Comparison of ENCODE assay signal across 8 cellular contexts in the genomic region with DNA sequence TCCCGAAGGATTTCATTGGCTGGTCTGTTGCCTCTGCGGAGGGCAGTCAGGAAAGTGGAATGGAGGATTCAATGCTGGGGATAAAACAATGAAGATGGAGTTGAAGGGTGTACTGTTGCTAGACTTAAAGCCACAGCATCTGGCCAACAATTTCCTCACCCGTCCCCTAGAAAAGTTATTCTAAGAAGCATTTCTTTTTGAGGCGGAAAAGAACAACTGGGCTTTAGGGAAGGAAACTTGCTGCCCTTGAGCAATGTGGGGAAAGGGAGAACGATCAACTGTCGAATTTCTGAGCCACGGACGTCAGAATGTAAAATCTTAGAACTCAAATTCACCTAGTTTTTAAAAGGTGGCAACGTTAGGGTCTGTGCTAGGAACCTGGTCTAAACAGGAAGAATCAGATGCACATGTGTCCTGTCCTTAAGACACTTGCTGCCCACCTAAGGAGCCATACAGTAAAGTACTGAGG. TPM values are rescaled to one million over a fixed set of nuclear protein-coding genes. Genes with fewer than 3 reads are reported as not detected.
DNase-seq lines count a peak whose midpoint lies in the region; ATAC-seq, FAIRE-seq and TF ChIP-seq lines count a peak whose summit lies in the region.

No MANE protein-coding gene starts in this region.

- DNase-seq in AG04449 (ENCODE audit: low read depth, low spot score) (peak; percentile 47), GM23338 (ENCODE audit: low spot score) (no peak), thyroid gland (no peak), NCI-H526 (lab: John Stamatoyannopoulos, UW) (no peak), H54 (ENCODE audit: insufficient read length, low spot score) (no peak)
- DNase-seq in stimulated activated CD4-positive, alpha-beta T cell treated with anti-CD3 and anti-CD28 coated beads, Interleukin-12 subunit alpha, Interleukin-12 subunit beta, amount 100 ng/mL, for 4 hours = no peak

- no peaks in the 10 kb centered on the region for H3K9me3 ChIP-seq in thyroid gland

- no peaks in the 10 kb centered on the region; the same call in 1 of the 2 replicates for H3K9me2 ChIP-seq in GM23338 (ENCODE audit: insufficient read depth)

- ATAC-seq in GM23338 = no peak

- peaks cover 31% of the 10 kb centered on the region for H3K79me2 ChIP-seq in GM23338 (replicated peaks; ENCODE audit: insufficient read depth)

- TF ChIP-seq CTCF in AG04449 (IDR thresholded peaks at IDR 0.05; ENCODE audit: insufficient read depth, low read length, missing control alignments) = no peak
- no peak for TF ChIP-seq CTCF in GM23338 (conservative IDR thresholded peaks at IDR 0.05; ENCODE audit: low read depth in 2 of 2)
- TF ChIP-seq CTCF in thyroid gland (IDR thresholded peaks at IDR 0.05) = no peak

- peak overlapping the region; percentile 75 for H3K4me2 ChIP-seq in GM23338

- no peaks in the 10 kb centered on the region for H4K20me1 ChIP-seq in GM23338 (replicated peaks; ENCODE audit: insufficient read depth)

- WGBS in adipose tissue, 3 donors = 0 to 1% (median 0%) methylated on average over 9 of the region's 9 CpGs
- WGBS in thyroid gland, 2 donors = 0% methylated on average over 9 of the region's 9 CpGs

- H3K27me3 ChIP-seq in GM23338 (ENCODE audit: insufficient read depth) (no peaks in the 10 kb centered on the region), layer of hippocampus (ENCODE audit: control insufficient read depth, insufficient read depth, low read length) (no peaks in the 10 kb centered on the region), thyroid gland (no peaks in the 10 kb centered on the region)

- no peak for FAIRE-seq in H54 (lab: Jason Lieb, UNC)

- H3K27ac ChIP-seq in GM23338 (ENCODE audit: low read depth) (peak overlapping the region; percentile 100), adipose tissue (ENCODE audit: low read depth, low read length) (peak overlapping the region; percentile 98), layer of hippocampus (ENCODE audit: low read depth, low read length) (peak overlapping the region; percentile 100), thyroid gland (peak overlapping the region; percentile 97 to 100 (median 99))

- TF ChIP-seq POLR2A in thyroid gland (IDR thresholded peaks at IDR 0.05) (no peak), H54 (IDR thresholded peaks at IDR 0.05; ENCODE audit: low read depth, low read length) (no peak)

- H3K9me3 Mint-ChIP-seq in GM23338 = peaks cover 19% of the 10 kb centered on the region

- H2AFZ ChIP-seq in GM23338 = no peak overlapping the region

- H3K4me1 ChIP-seq in GM23338 (ENCODE audit: insufficient read depth) (0 out of 2 replicates have a peak, but pooled peaks cover 3% of the 10 kb centered on the region), thyroid gland (peaks cover 6 to 17% of the 10 kb centered on the region in 2 donors)

- CTCF ChIA-PET in AG04449 (lab: Yijun Ruan, JAX) = no interaction called here

- H3F3A ChIP-seq in GM23338 (replicated peaks; ENCODE audit: low read depth) = peaks cover 17% of the 10 kb centered on the region

- H3K4me3 ChIP-seq in AG04449 (ENCODE audit: low read depth, low read length) (peak overlapping the region; percentile 97), GM23338 (peak overlapping the region; percentile 63), thyroid gland (replicated peaks in 1 of 3) (peak overlapping the region; percentile 65 to 93 (median 89))

- H3K36me3 Mint-ChIP-seq in GM23338 (ENCODE audit: low read depth) = peaks cover 32% of the 10 kb centered on the region

- POLR2A ChIA-PET in AG04449 (lab: Yijun Ruan, JAX) = no interaction called here

- peaks cover 4% of the 10 kb centered on the region; the same call in 2 of the 3 replicates for H3K4me1 Mint-ChIP-seq in GM23338

- H3K27ac Mint-ChIP-seq in GM23338 = peak overlapping the region; percentile 100

- H3K36me3 ChIP-seq in GM23338 (ENCODE audit: insufficient read depth) (peaks cover 5% of the 10 kb centered on the region; the same call in 1 of the 2 replicates), thyroid gland (no peaks in the 10 kb centered on the region)

- peaks cover 17% of the 10 kb centered on the region for H3K27me3 Mint-ChIP-seq in GM23338 (ENCODE audit: insufficient read depth, low read depth, poor library complexity)

- intact Hi-C loops in thyroid gland (cut with DNase I) = loop anchor here (10.0 kb wide), 1 partner anchor 143 kb away; a partner anchor contains a TSS

- peak overlapping the region; percentile 95 for H3K4me3 Mint-ChIP-seq in GM23338

TF ChIP-seq in GM23338, 12 proteins besides CTCF, POLR2A, EP300 and RAD21 (continues in another document):
- TF ChIP-seq ZNF331 (CRISPR knock-in tag; IDR thresholded peaks at IDR 0.05; ENCODE audit: low read depth) (no peak), EZH2phosphoT487 (IDR thresholded peaks at IDR 0.05; ENCODE audit: unreplicated experiment) (no peak), JUNB (IDR thresholded peaks at IDR 0.05; ENCODE audit: unreplicated experiment) (no peak), ZNF114 (CRISPR knock-in tag; IDR thresholded peaks at IDR 0.05) (no peak), POLR2AphosphoS5 (IDR thresholded peaks at IDR 0.05; ENCODE audit: low read depth) (no peak)
- TF ChIP-seq, protein P1, sequence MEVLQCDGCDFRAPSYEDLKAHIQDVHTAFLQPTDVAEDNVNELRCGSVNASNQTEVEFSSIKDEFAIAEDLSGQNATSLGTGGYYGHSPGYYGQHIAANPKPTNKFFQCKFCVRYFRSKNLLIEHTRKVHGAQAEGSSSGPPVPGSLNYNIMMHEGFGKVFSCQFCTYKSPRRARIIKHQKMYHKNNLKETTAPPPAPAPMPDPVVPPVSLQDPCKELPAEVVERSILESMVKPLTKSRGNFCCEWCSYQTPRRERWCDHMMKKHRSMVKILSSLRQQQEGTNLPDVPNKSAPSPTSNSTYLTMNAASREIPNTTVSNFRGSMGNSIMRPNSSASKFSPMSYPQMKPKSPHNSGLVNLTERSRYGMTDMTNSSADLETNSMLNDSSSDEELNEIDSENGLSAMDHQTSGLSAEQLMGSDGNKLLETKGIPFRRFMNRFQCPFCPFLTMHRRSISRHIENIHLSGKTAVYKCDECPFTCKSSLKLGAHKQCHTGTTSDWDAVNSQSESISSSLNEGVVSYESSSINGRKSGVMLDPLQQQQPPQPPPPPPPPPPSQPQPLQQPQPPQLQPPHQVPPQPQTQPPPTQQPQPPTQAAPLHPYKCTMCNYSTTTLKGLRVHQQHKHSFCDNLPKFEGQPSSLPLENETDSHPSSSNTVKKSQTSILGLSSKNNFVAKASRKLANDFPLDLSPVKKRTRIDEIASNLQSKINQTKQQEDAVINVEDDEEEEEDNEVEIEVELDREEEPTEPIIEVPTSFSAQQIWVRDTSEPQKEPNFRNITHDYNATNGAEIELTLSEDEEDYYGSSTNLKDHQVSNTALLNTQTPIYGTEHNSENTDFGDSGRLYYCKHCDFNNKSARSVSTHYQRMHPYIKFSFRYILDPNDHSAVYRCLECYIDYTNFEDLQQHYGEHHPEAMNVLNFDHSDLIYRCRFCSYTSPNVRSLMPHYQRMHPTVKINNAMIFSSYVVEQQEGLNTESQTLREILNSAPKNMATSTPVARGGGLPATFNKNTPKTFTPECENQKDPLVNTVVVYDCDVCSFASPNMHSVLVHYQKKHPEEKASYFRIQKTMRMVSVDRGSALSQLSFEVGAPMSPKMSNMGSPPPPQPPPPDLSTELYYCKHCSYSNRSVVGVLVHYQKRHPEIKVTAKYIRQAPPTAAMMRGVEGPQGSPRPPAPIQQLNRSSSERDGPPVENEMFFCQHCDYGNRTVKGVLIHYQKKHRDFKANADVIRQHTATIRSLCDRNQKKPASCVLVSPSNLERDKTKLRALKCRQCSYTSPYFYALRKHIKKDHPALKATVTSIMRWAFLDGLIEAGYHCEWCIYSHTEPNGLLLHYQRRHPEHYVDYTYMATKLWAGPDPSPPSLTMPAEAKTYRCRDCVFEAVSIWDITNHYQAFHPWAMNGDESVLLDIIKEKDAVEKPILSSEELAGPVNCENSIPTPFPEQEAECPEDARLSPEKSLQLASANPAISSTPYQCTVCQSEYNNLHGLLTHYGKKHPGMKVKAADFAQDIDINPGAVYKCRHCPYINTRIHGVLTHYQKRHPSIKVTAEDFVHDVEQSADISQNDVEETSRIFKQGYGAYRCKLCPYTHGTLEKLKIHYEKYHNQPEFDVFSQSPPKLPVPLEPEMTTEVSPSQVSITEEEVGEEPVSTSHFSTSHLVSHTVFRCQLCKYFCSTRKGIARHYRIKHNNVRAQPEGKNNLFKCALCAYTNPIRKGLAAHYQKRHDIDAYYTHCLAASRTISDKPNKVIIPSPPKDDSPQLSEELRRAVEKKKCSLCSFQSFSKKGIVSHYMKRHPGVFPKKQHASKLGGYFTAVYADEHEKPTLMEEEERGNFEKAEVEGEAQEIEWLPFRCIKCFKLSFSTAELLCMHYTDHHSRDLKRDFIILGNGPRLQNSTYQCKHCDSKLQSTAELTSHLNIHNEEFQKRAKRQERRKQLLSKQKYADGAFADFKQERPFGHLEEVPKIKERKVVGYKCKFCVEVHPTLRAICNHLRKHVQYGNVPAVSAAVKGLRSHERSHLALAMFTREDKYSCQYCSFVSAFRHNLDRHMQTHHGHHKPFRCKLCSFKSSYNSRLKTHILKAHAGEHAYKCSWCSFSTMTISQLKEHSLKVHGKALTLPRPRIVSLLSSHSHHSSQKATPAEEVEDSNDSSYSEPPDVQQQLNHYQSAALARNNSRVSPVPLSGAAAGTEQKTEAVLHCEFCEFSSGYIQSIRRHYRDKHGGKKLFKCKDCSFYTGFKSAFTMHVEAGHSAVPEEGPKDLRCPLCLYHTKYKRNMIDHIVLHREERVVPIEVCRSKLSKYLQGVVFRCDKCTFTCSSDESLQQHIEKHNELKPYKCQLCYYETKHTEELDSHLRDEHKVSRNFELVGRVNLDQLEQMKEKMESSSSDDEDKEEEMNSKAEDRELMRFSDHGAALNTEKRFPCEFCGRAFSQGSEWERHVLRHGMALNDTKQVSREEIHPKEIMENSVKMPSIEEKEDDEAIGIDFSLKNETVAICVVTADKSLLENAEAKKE (CRISPR knock-in tag; IDR thresholded peaks at IDR 0.05) = no peak
- TF ChIP-seq, protein P2, sequence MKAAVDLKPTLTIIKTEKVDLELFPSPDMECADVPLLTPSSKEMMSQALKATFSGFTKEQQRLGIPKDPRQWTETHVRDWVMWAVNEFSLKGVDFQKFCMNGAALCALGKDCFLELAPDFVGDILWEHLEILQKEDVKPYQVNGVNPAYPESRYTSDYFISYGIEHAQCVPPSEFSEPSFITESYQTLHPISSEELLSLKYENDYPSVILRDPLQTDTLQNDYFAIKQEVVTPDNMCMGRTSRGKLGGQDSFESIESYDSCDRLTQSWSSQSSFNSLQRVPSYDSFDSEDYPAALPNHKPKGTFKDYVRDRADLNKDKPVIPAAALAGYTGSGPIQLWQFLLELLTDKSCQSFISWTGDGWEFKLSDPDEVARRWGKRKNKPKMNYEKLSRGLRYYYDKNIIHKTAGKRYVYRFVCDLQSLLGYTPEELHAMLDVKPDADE (IDR thresholded peaks at IDR 0.05) = no peak

RNA-seq across cellular contexts. Expression of a gene that starts 0.7 kb away (rescaled TPM):
- 4.8 and 5.2 TPM in 2 replicates for total RNA-seq in GM23338 (2014; rRNA removed; shearing (Covaris generic))
- polyA plus RNA-seq in GM23338 (2016; fragmentation: Nextera tagmentation; extraction: Ambion mirVana) (70.5 and 76.8 TPM in 2 replicates), adipose tissue (10 to 100 TPM; 23.9 to 38.1 (median 34.4) TPM)
- 10 to 100 TPM; 11.9 to 26.4 (median 23.0) TPM for total RNA-seq in thyroid gland

RNA-seq across cellular contexts. Expression of a gene that starts 17.9 kb away (rescaled TPM):
- total RNA-seq in GM23338 (2014; rRNA removed; shearing (Covaris generic)) = 53.1 and 57.3 TPM in 2 replicates
- polyA plus RNA-seq in GM23338 (2016; fragmentation: Nextera tagmentation; extraction: Ambion mirVana) (31.5 and 40.3 TPM in 2 replicates), adipose tissue (10 to 100 TPM; 20.1 to 50.2 (median 32.4) TPM)
- 100 to 1,000 TPM; 125 to 179 (median 145) TPM for total RNA-seq in thyroid gland
